ENCODE assay signal across 8 cellular contexts in the genomic region with DNA sequence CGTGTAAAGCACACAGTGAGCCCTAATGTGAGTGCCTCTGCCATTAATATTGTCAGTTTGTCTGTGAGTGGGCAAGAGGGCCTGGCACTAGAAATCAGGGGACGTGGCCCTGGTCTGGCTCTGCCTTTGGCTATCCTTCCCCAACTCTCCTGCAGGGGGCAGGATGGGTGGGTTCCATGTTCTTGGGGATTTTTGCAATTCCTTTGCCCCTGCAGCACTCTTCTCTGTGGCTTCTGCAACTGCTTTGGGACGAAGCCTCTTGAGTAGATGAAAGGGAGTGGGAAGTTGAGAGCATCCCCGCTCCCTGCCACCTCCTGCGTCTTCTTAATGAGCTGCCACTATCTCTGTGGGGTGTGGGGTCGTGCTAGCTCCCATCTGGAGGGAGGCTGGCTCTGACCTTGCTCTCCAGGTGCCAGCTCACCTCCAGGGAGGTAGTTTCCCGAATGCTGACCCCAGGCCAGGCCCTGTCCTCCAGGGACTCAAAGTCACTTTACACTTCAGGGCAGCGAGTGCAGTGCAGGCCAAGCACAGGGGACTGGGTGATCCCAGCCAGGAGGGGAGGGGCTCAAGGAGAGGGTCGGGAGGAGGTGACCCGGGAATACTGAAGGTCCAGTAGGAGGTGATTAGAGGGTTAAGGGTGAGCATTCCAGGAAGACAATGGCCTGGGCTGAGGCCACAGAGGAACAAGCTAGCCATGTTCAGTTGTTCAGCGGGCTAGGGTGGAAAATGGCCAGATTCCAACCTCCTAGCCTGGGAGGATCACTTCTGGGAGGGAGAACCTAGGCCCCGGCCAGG.
DNase-seq lines count a peak whose midpoint lies in the region; ATAC-seq and TF ChIP-seq lines count a peak whose summit lies in the region.

No MANE protein-coding gene starts in this region.

- no peak overlapping the region for H3K4me3 ChIP-seq in BJ (ENCODE audit: low read depth, low read length)
- no peak overlapping the region for H3K4me3 ChIP-seq in WERI-Rb-1 (ENCODE audit: low read depth, low read length)
- H3K4me3 ChIP-seq in mucosa of descending colon = no peak overlapping the region

- no peaks in the 10 kb centered on the region for H3K27me3 ChIP-seq in BJ (ENCODE audit: control insufficient read depth, insufficient read depth, low read length)
- no peaks in the 10 kb centered on the region for H3K27me3 ChIP-seq in WERI-Rb-1 (ENCODE audit: insufficient read depth, low read depth, severe bottlenecking)

- POLR2A ChIA-PET in BJ (lab: Charles Lee) = no interaction called here

- peak; percentile 39 for TF ChIP-seq CTCF in BJ (IDR thresholded peaks at IDR 0.05; ENCODE audit: insufficient read depth, low read depth, low read length)
- TF ChIP-seq CTCF in GM12873 (IDR thresholded peaks at IDR 0.05; ENCODE audit: insufficient read depth, low read depth, low read length, missing control alignments) = peak; percentile 65
- TF ChIP-seq CTCF in WERI-Rb-1 (IDR thresholded peaks at IDR 0.05; ENCODE audit: low read depth, low read length) = peak; percentile 68
- TF ChIP-seq CTCF in mucosa of descending colon (IDR thresholded peaks at IDR 0.05) = no peak

- CTCF ChIA-PET in BJ (lab: Yijun Ruan, JAX) = interaction anchor here (0.6 to 6.9 kb wide), 9 partner anchors 8 to 180 kb away, joined by 3 to 48 read pairs (median 6); no protein-coding TSS in a partner anchor

- H3K9me3 ChIP-seq in WERI-Rb-1 (ENCODE audit: severe bottlenecking) (no peaks in the 10 kb centered on the region), mucosa of descending colon (no peaks in the 10 kb centered on the region)

- ATAC-seq in HG02852 (IDR thresholded peaks at IDR 0.05; ENCODE audit: unreplicated experiment) (no peak), mucosa of descending colon (no peak), GM21723 (IDR thresholded peaks at IDR 0.05; ENCODE audit: unreplicated experiment) (no peak)
- ATAC-seq in activated CD4-positive, CD25-positive, alpha-beta regulatory T cell treated with anti-CD3 and anti-CD28 coated beads, Interleukin-2, amount 50 U/mL, for 24 hours = no peak

- no peaks in the 10 kb centered on the region for H3K4me1 ChIP-seq in mucosa of descending colon (ENCODE audit: low read depth)

- intact Hi-C loops in mucosa of descending colon (cut with DNase I, micrococcal nuclease) = loop anchor here in 1 of 2 donors (5.0 kb wide), 1 partner anchor 113 kb away; no protein-coding TSS in a partner anchor

- no peak overlapping the region for H3K27ac ChIP-seq in WERI-Rb-1

- no peak for DNase-seq in BJ (ENCODE audit: low read depth)
- DNase-seq in WERI-Rb-1 = peak; percentile 30
- DNase-seq in iPS-NIHi7 (ENCODE audit: extremely low spot score) = peak; percentile 73
- no peak for DNase-seq in mucosa of descending colon

- H3K36me3 ChIP-seq in BJ (ENCODE audit: control insufficient read depth, insufficient read depth, low read length) = no peaks in the 10 kb centered on the region
- H3K36me3 ChIP-seq in WERI-Rb-1 = no peaks in the 10 kb centered on the region
- H3K36me3 ChIP-seq in mucosa of descending colon (ENCODE audit: low read depth) = no peaks in the 10 kb centered on the region

Comparison
In these comparisons a context has a peak if more than half of its experiments do, and no peak if none do; other contexts are left out.
1. DNase-seq: peak in WERI-Rb-1 (single experiment) and iPS-NIHi7 (single experiment); none in BJ (single experiment) and mucosa of descending colon (0 of 3).